25 cellular contexts compared by ENCODE assay signal in the genomic region with DNA sequence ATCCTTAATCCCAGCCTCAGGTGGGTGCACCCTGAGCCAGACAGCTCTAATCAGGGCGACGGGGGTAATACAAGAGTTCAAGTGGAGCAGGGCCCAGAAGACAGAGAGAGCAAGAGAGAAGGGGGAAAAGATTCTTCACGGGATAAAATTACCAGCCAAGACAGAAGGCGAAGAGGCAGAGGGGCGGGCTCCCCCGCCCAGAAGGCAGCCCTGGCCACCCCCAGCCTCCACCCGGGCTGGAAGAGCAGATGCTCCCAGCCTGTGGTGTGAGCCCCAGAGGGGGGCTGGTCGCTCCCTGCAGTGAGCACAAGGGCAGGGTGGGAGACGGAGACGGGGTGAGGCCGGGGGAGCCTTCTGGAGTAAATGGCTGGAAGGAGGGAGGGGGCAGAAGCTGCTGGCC.
"Had no signal": no experiment of that assay in that cellular context is flagged by ENCODE, and none has a peak within 500 bp of the region (broad histone marks: within the 10 kb centered on the region; RNA-seq: fewer than 3 reads in every experiment).

No MANE protein-coding gene starts in this region.

- H3K4me1 ChIP-seq: Peyer's patch, SJCRH30 had no signal

- H3K27me3 ChIP-seq: Peyer's patch, SJCRH30 had no signal

- H3K4me3 ChIP-seq: Peyer's patch, SJCRH30 had no signal

- H3K9me3 ChIP-seq: Peyer's patch, SJCRH30 had no signal

- H3K27ac ChIP-seq: Peyer's patch, RWPE1, SJCRH30 had no signal

- ATAC-seq: activated T-cell treated with anti-CD3 and anti-CD28 coated beads, Interleukin-2, amount 50 U/mL, for 4 hours; SK-N-SH treated with all-trans-retinoic acid at 6 μM for 48 hours had no signal

- H3K36me3 ChIP-seq: Peyer's patch, SJCRH30 had no signal

- DNase-seq: activated B cell treated with CpG ODN at 0.5 μM for 24 hours; activated CD4-positive, alpha-beta T cell treated with anti-CD3 and anti-CD28 coated beads for 1 hour; activated CD4-positive, alpha-beta T cell treated with anti-CD3 and anti-CD28 coated beads, Interleukin-2, amount 10 ng/mL, durations not matched to agents 24 days and 14 days; activated CD4-positive, alpha-beta T cell treated with anti-CD3 and anti-CD28 coated beads, Interleukin-2, amount 50 U/mL, for 48 hours; activated gamma-delta T cell; activated naive CD4-positive, alpha-beta T cell treated with anti-CD3 and anti-CD28 coated beads for 36 hours; activated T-cell treated with anti-CD3 and anti-CD28 coated beads, Interleukin-2, amount 50 U/mL, for 4 hours; amygdala; Kasumi-1; KBM-7; NCI-H1105 treated with DMSO at 0.1 percent for 48 hours; NCI-H146; NCI-H187 treated with DMSO at 0.1 percent for 48 hours; NCI-H2081 treated with DMSO at 0.1 percent for 48 hours; NCI-H345; NCI-H510A treated with DMSO at 0.1 percent for 48 hours; NCI-H774; NK-92 treated with Interleukin-12 subunit alpha and Interleukin-12 subunit beta, amount 100 ng/mL, for 24 hours; OCI-M1; Peyer's patch; Right ventricle myocardium superior; SJCRH30; SW 1271 had no signal
